Comparison of ENCODE assay signal across 14 cellular contexts in the genomic region with DNA sequence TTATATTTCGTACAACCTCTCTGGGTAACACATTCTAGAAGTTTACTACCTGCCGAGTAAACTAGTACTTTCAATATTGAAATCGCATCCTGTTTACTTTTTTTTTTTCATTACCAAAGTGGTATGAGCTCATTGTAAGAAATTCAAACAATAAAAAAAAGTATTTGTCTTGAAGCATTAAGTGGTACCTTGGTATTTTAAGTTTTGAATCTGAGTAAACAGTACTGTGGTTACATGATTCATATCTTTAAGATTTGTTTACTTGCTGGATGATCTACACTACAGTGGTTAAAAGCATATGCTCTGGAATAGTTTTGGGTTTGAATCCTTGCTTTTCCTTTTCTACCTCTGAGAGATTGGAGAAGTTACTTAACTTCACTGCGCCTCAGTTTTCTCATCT. TPM values are rescaled to one million over a fixed set of nuclear protein-coding genes. Genes with fewer than 3 reads are reported as not detected.
DNase-seq lines count a peak whose midpoint lies in the region; ATAC-seq lines count a peak whose summit lies in the region.
"Had no signal": no experiment of that assay in that cellular context is flagged by ENCODE, and none has a peak within 500 bp of the region (broad histone marks: within the 10 kb centered on the region; RNA-seq: fewer than 3 reads in every experiment).

No MANE protein-coding gene starts in this region.

- H3K36me3 Mint-ChIP-seq in activated CD4-positive, alpha-beta memory T cell treated with anti-CD3 and anti-CD28 coated beads, Interleukin-2, amount 10 ng/mL, durations not matched to agents 7 days and 5 days (ENCODE audit: low read depth), result peaks cover 2% of the 10 kb centered on the region
- H3K36me3 Mint-ChIP-seq in activated CD4-positive, alpha-beta memory T cell treated with anti-CD3 and anti-CD28 coated beads for 36 hours, result no peaks in the 10 kb centered on the region
- peaks cover 10% of the 10 kb centered on the region for H3K36me3 Mint-ChIP-seq in central memory CD8-positive, alpha-beta T cell (ENCODE audit: insufficient read depth)
- H3K36me3 Mint-ChIP-seq in stimulated activated effector memory CD8-positive, alpha-beta T cell treated with anti-CD3 and anti-CD28 coated beads, Interleukin-12 subunit alpha, Interleukin-12 subunit beta, amount 100 ng/mL, for 72 hours, result peaks cover 11% of the 10 kb centered on the region
- H3K36me3 Mint-ChIP-seq: natural killer cell had no signal

- H3K9me3 Mint-ChIP-seq in activated CD4-positive, alpha-beta memory T cell treated with anti-CD3 and anti-CD28 coated beads, Interleukin-2, amount 10 ng/mL, durations not matched to agents 7 days and 5 days, result peaks cover 2% of the 10 kb centered on the region
- no peaks in the 10 kb centered on the region for H3K9me3 Mint-ChIP-seq in activated CD4-positive, alpha-beta memory T cell treated with anti-CD3 and anti-CD28 coated beads for 36 hours
- no peaks in the 10 kb centered on the region for H3K9me3 Mint-ChIP-seq in central memory CD8-positive, alpha-beta T cell
- no peaks in the 10 kb centered on the region for H3K9me3 Mint-ChIP-seq in stimulated activated effector memory CD8-positive, alpha-beta T cell treated with anti-CD3 and anti-CD28 coated beads, Interleukin-12 subunit alpha, Interleukin-12 subunit beta, amount 100 ng/mL, for 72 hours
- H3K9me3 Mint-ChIP-seq: natural killer cell had no signal

- no peaks in the 10 kb centered on the region for H3K27me3 Mint-ChIP-seq in activated CD4-positive, alpha-beta memory T cell treated with anti-CD3 and anti-CD28 coated beads, Interleukin-2, amount 10 ng/mL, durations not matched to agents 7 days and 5 days
- no peaks in the 10 kb centered on the region for H3K27me3 Mint-ChIP-seq in activated CD4-positive, alpha-beta memory T cell treated with anti-CD3 and anti-CD28 coated beads for 36 hours
- H3K27me3 Mint-ChIP-seq in central memory CD8-positive, alpha-beta T cell, result no peaks in the 10 kb centered on the region
- H3K27me3 Mint-ChIP-seq: progenitor cell of endocrine pancreas had no signal

- H3K4me1 Mint-ChIP-seq in activated CD4-positive, alpha-beta memory T cell treated with anti-CD3 and anti-CD28 coated beads, Interleukin-2, amount 10 ng/mL, durations not matched to agents 7 days and 5 days, result peaks cover 42% of the 10 kb centered on the region
- peaks cover 39% of the 10 kb centered on the region for H3K4me1 Mint-ChIP-seq in activated CD4-positive, alpha-beta memory T cell treated with anti-CD3 and anti-CD28 coated beads for 36 hours (ENCODE audit: low read depth)
- peaks cover 36% of the 10 kb centered on the region for H3K4me1 Mint-ChIP-seq in central memory CD8-positive, alpha-beta T cell
- peaks cover 54% of the 10 kb centered on the region for H3K4me1 Mint-ChIP-seq in stimulated activated effector memory CD8-positive, alpha-beta T cell treated with anti-CD3 and anti-CD28 coated beads, Interleukin-12 subunit alpha, Interleukin-12 subunit beta, amount 100 ng/mL, for 72 hours

- POLR2A ChIA-PET in activated CD4-positive, alpha-beta memory T cell treated with anti-CD3 and anti-CD28 coated beads, Interleukin-2, amount 10 ng/mL, durations not matched to agents 7 days and 5 days (lab: Charles Lee), result no interaction called here
- POLR2A ChIA-PET in activated CD4-positive, alpha-beta memory T cell treated with anti-CD3 and anti-CD28 coated beads for 36 hours (lab: Charles Lee), result no interaction called here

- ATAC-seq in central memory CD8-positive, alpha-beta T cell (replicated peaks; ENCODE audit: extremely low read depth, poor library complexity, severe bottlenecking), result no peak
- ATAC-seq in stimulated activated effector memory CD8-positive, alpha-beta T cell treated with anti-CD3 and anti-CD28 coated beads, Interleukin-12 subunit alpha, Interleukin-12 subunit beta, amount 100 ng/mL, for 72 hours, result peak; percentile 86
- no peak for ATAC-seq in HG03520 (IDR thresholded peaks at IDR 0.05; ENCODE audit: unreplicated experiment)
- no peak for ATAC-seq in GM21737 (IDR thresholded peaks at IDR 0.05; ENCODE audit: unreplicated experiment)
- no peak for ATAC-seq in GM19395 (IDR thresholded peaks at IDR 0.05; ENCODE audit: unreplicated experiment)
- ATAC-seq: natural killer cell had no signal

- no peak for DNase-seq in activated CD4-positive, alpha-beta memory T cell treated with anti-CD3 and anti-CD28 coated beads, Interleukin-2, amount 10 ng/mL, durations not matched to agents 7 days and 5 days
- no peak for DNase-seq in activated CD4-positive, alpha-beta memory T cell treated with anti-CD3 and anti-CD28 coated beads for 36 hours
- peak; percentile 82 for DNase-seq in M059J (ENCODE audit: low read depth)
- DNase-seq in central memory CD8-positive, alpha-beta T cell (ENCODE audit: low spot score in 2 of 2), result no peak
- DNase-seq in stimulated activated effector memory CD8-positive, alpha-beta T cell treated with anti-CD3 and anti-CD28 coated beads, Interleukin-12 subunit alpha, Interleukin-12 subunit beta, amount 100 ng/mL, for 72 hours (ENCODE audit: low spot score in 2 of 2), result no peak
- DNase-seq: effector CD4-positive, alpha-beta T cell; natural killer cell; NCI-H1048; NCI-H226; SK-N-SH had no signal

- H3K4me3 Mint-ChIP-seq in activated CD4-positive, alpha-beta memory T cell treated with anti-CD3 and anti-CD28 coated beads, Interleukin-2, amount 10 ng/mL, durations not matched to agents 7 days and 5 days, result no peak overlapping the region
- no peak overlapping the region for H3K4me3 Mint-ChIP-seq in activated CD4-positive, alpha-beta memory T cell treated with anti-CD3 and anti-CD28 coated beads for 36 hours
- H3K4me3 Mint-ChIP-seq in central memory CD8-positive, alpha-beta T cell, result peak overlapping the region; percentile 13
- peak overlapping the region; percentile 56 for H3K4me3 Mint-ChIP-seq in stimulated activated effector memory CD8-positive, alpha-beta T cell treated with anti-CD3 and anti-CD28 coated beads, Interleukin-12 subunit alpha, Interleukin-12 subunit beta, amount 100 ng/mL, for 72 hours
- H3K4me3 Mint-ChIP-seq: natural killer cell had no signal

- H3K27ac Mint-ChIP-seq in activated CD4-positive, alpha-beta memory T cell treated with anti-CD3 and anti-CD28 coated beads, Interleukin-2, amount 10 ng/mL, durations not matched to agents 7 days and 5 days, result peak overlapping the region; percentile 49
- no peak overlapping the region for H3K27ac Mint-ChIP-seq in activated CD4-positive, alpha-beta memory T cell treated with anti-CD3 and anti-CD28 coated beads for 36 hours
- peak overlapping the region; percentile 85 for H3K27ac Mint-ChIP-seq in central memory CD8-positive, alpha-beta T cell (ENCODE audit: low read depth)
- H3K27ac Mint-ChIP-seq in stimulated activated effector memory CD8-positive, alpha-beta T cell treated with anti-CD3 and anti-CD28 coated beads, Interleukin-12 subunit alpha, Interleukin-12 subunit beta, amount 100 ng/mL, for 72 hours, result peak overlapping the region; percentile 83
- H3K27ac Mint-ChIP-seq: natural killer cell, progenitor cell of endocrine pancreas had no signal

- intact Hi-C loops in activated CD4-positive, alpha-beta memory T cell treated with anti-CD3 and anti-CD28 coated beads for 36 hours (cut with micrococcal nuclease), result no loop called here

- CTCF ChIA-PET in activated CD4-positive, alpha-beta memory T cell treated with anti-CD3 and anti-CD28 coated beads, Interleukin-2, amount 10 ng/mL, durations not matched to agents 7 days and 5 days (lab: Charles Lee), result interaction anchor here (0.6 kb wide), 1 partner anchor 179 kb away, joined by 3 read pairs; no protein-coding TSS in a partner anchor
- CTCF ChIA-PET in activated CD4-positive, alpha-beta memory T cell treated with anti-CD3 and anti-CD28 coated beads for 36 hours (lab: Charles Lee), result interaction anchor here (0.6 kb wide), 1 partner anchor 9 kb away, joined by 3 read pairs; no protein-coding TSS in a partner anchor

RNA-seq across cellular contexts. Expression of a gene that starts 3.8 kb away (rescaled TPM):
- total RNA-seq in activated CD4-positive, alpha-beta memory T cell treated with anti-CD3 and anti-CD28 coated beads, Interleukin-2, amount 10 ng/mL, durations not matched to agents 7 days and 5 days, result 10 to 100 TPM; 19.2 to 19.3 TPM
- 10 to 100 TPM; 20.6 to 21.4 TPM for total RNA-seq in activated CD4-positive, alpha-beta memory T cell treated with anti-CD3 and anti-CD28 coated beads for 36 hours
- 43.4 and 62.9 TPM in 2 replicates for total RNA-seq in M059J (2014; rRNA removed; shearing (Covaris generic))

RNA-seq across cellular contexts. Expression of a gene that starts 7.6 kb away (rescaled TPM):
- 10 to 100 TPM; 18.6 to 20.9 TPM for total RNA-seq in activated CD4-positive, alpha-beta memory T cell treated with anti-CD3 and anti-CD28 coated beads, Interleukin-2, amount 10 ng/mL, durations not matched to agents 7 days and 5 days
- total RNA-seq in activated CD4-positive, alpha-beta memory T cell treated with anti-CD3 and anti-CD28 coated beads for 36 hours, result 10 to 100 TPM; 14.3 to 14.5 TPM
- 39.8 and 48.9 TPM in 2 replicates for total RNA-seq in M059J (2014; rRNA removed; shearing (Covaris generic))

Comparison
In these comparisons a context has a peak if more than half of its experiments do, and no peak if none do; other contexts are left out.
1. H3K4me3 Mint-ChIP-seq: peak in central memory CD8-positive, alpha-beta T cell (single experiment) and stimulated activated effector memory CD8-positive, alpha-beta T cell treated with anti-CD3 and anti-CD28 coated beads, Interleukin-12 subunit alpha, Interleukin-12 subunit beta, amount 100 ng/mL, for 72 hours (single experiment); none in activated CD4-positive, alpha-beta memory T cell treated with anti-CD3 and anti-CD28 coated beads, Interleukin-2, amount 10 ng/mL, durations not matched to agents 7 days and 5 days (single experiment) and activated CD4-positive, alpha-beta memory T cell treated with anti-CD3 and anti-CD28 coated beads for 36 hours (single experiment).